9 cellular contexts compared by ENCODE assay signal in the genomic region with DNA sequence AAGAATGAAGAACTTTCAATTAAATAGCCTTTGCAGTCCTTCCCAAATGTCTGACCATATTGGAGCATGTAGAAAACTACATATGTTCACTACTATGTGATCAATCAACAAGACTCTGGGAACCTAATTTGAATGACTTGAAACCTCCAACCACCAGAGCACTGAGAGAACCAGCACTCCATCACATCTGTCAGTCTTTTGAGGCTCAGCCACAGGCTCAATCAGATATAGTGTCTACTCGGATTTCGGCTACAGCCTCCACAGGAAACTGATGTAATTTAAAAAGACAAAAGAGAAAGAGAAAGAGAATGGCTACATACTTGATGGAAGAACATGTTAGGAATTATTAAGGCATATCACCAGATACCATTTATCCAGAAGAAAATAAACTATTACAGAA.
DNase-seq lines count a peak whose midpoint lies in the region; ATAC-seq, FAIRE-seq and TF ChIP-seq lines count a peak whose summit lies in the region.
"Had no signal": no experiment of that assay in that cellular context is flagged by ENCODE, and none has a peak within 500 bp of the region (broad histone marks: within the 10 kb centered on the region; RNA-seq: fewer than 3 reads in every experiment).

No MANE protein-coding gene starts in this region.

- peak overlapping the region; percentile 1 for H3K27ac Mint-ChIP-seq in astrocyte (ENCODE audit: unreplicated experiment)
- H3K27ac Mint-ChIP-seq in endothelial cell (ENCODE audit: unreplicated experiment): no peak overlapping the region

- TF ChIP-seq CTCF in astrocyte (IDR thresholded peaks at IDR 0.05; ENCODE audit: insufficient read depth, low read depth, low read length) (no peak), mammary epithelial cell (conservative IDR thresholded peaks at IDR 0.05 in 1 of 2, IDR thresholded peaks at IDR 0.05 in 1 of 2; ENCODE audit: extremely low read depth in 1 of 2, insufficient read depth in 1 of 2, low read depth in 1 of 2, low read length in 2 of 2) (no peak), endothelial cell (IDR thresholded peaks at IDR 0.05; ENCODE audit: unreplicated experiment) (no peak)

- peaks cover 3% of the 10 kb centered on the region for H3K27me3 ChIP-seq in astrocyte (ENCODE audit: insufficient read depth, low read length)
- no peaks in the 10 kb centered on the region for H3K27me3 ChIP-seq in mammary epithelial cell (ENCODE audit: insufficient read depth, low read length)
- H3K27me3 ChIP-seq: dorsolateral prefrontal cortex had no signal

- CTCF ChIA-PET in mammary epithelial cell (lab: Charles Lee; ENCODE audit: low non-redundant PET): no interaction called here

- H2AFZ ChIP-seq in astrocyte (ENCODE audit: low read depth, low read length): no peak overlapping the region
- no peak overlapping the region for H2AFZ ChIP-seq in mammary epithelial cell (ENCODE audit: low read depth, low read length)

- H3K9ac ChIP-seq in astrocyte (ENCODE audit: low read length): no peak overlapping the region
- no peak overlapping the region for H3K9ac ChIP-seq in mammary epithelial cell (ENCODE audit: insufficient read depth, low read length)

- ATAC-seq in GM18867 (IDR thresholded peaks at IDR 0.05; ENCODE audit: unreplicated experiment) (peak; percentile 51), GM21528 (IDR thresholded peaks at IDR 0.05; ENCODE audit: low FRiP score, unreplicated experiment) (peak; percentile 45), HG03442 (IDR thresholded peaks at IDR 0.05; ENCODE audit: unreplicated experiment) (peak; percentile 30)

- H3K4me3 ChIP-seq in astrocyte (ENCODE audit: insufficient read depth, low read depth, low read length): no peak overlapping the region
- no peak overlapping the region for H3K4me3 ChIP-seq in mammary epithelial cell (replicated peaks in 1 of 3; ENCODE audit: insufficient read depth in 1 of 3, low read depth in 2 of 3, low read length in 3 of 3)
- H3K4me3 ChIP-seq: dorsolateral prefrontal cortex had no signal

- H3K4me2 ChIP-seq in astrocyte (ENCODE audit: low read length) (no peak overlapping the region), mammary epithelial cell (ENCODE audit: insufficient read depth, low read depth, low read length) (no peak overlapping the region)

- H3K36me3 Mint-ChIP-seq in astrocyte (ENCODE audit: low read depth, unreplicated experiment): no peaks in the 10 kb centered on the region
- H3K36me3 Mint-ChIP-seq in endothelial cell (ENCODE audit: low read depth, unreplicated experiment): no peaks in the 10 kb centered on the region

- peaks cover 9% of the 10 kb centered on the region for H3K4me1 Mint-ChIP-seq in astrocyte (ENCODE audit: low read depth, unreplicated experiment)
- H3K4me1 Mint-ChIP-seq in endothelial cell (ENCODE audit: unreplicated experiment): no peaks in the 10 kb centered on the region

- H3K4me1 ChIP-seq in astrocyte (ENCODE audit: insufficient read depth, low read length) (no peaks in the 10 kb centered on the region), mammary epithelial cell (ENCODE audit: insufficient read depth, low read length) (peaks cover 18% of the 10 kb centered on the region)

- in situ Hi-C loops in ACHN (cut with HindIII; ENCODE audit: low pct_ligation_motif_present, low pct_unique_long_range_greater_than_20kb, low sequenced_read_pairs) (no loop called here), mammary epithelial cell (cut with MboI; ENCODE audit: low sequenced_read_pairs in 2 of 2) (no loop called here)

- H3K9me3 Mint-ChIP-seq in astrocyte (ENCODE audit: unreplicated experiment) (no peaks in the 10 kb centered on the region), endothelial cell (ENCODE audit: unreplicated experiment) (no peaks in the 10 kb centered on the region)

- no TSS peak for BruUV-seq in mammary epithelial cell (replicated peaks; lab: Mats Ljungman, UMichigan)

- no peak overlapping the region for H3K4me3 Mint-ChIP-seq in astrocyte (ENCODE audit: unreplicated experiment)
- H3K4me3 Mint-ChIP-seq in endothelial cell (ENCODE audit: unreplicated experiment): no peak overlapping the region

- 96% methylated on average over 2 of the region's 2 CpGs for WGBS in mammary epithelial cell (ENCODE audit: low coverage, missing lambda C conversion rate)

- intact Hi-C loops in mammary epithelial cell (cut with micrococcal nuclease): no loop called here

- H3K27me3 Mint-ChIP-seq in astrocyte (ENCODE audit: low read depth, unreplicated experiment): peaks cover 6% of the 10 kb centered on the region
- H3K27me3 Mint-ChIP-seq in endothelial cell (ENCODE audit: unreplicated experiment): no peaks in the 10 kb centered on the region

- no peak for FAIRE-seq in astrocyte (lab: Jason Lieb, UNC)

- H4K20me1 ChIP-seq in astrocyte (ENCODE audit: insufficient read depth, low read length): no peaks in the 10 kb centered on the region
- H4K20me1 ChIP-seq in mammary epithelial cell (ENCODE audit: insufficient read depth, low read length): no peaks in the 10 kb centered on the region

- dilution Hi-C loops in mammary epithelial cell (cut with HindIII; ENCODE audit: low sequenced_read_pairs): no loop called here

- DNase-seq in astrocyte (ENCODE audit: low read depth): no peak
- no peak for DNase-seq in islet precursor cell
- DNase-seq in ACHN: no peak
- no peak for DNase-seq in mammary epithelial cell
- DNase-seq in endothelial cell (ENCODE audit: low spot score): no peak
- DNase-seq: dorsolateral prefrontal cortex had no signal

- no peaks in the 10 kb centered on the region for H3K79me2 ChIP-seq in astrocyte (ENCODE audit: insufficient read depth, low read length)
- no peaks in the 10 kb centered on the region for H3K79me2 ChIP-seq in mammary epithelial cell (ENCODE audit: insufficient read depth, low read length)

- no peak overlapping the region for H3K27ac ChIP-seq in astrocyte (ENCODE audit: low read depth, low read length)
- H3K27ac ChIP-seq in mammary epithelial cell (ENCODE audit: insufficient read depth, low read depth, low read length): no peak overlapping the region
- H3K27ac ChIP-seq: dorsolateral prefrontal cortex had no signal

- H3K36me3 ChIP-seq in astrocyte (ENCODE audit: insufficient read depth, low read length): no peaks in the 10 kb centered on the region
- no peaks in the 10 kb centered on the region for H3K36me3 ChIP-seq in mammary epithelial cell (ENCODE audit: insufficient read depth, low read length)

- no peaks in the 10 kb centered on the region for H3K9me3 ChIP-seq in astrocyte (ENCODE audit: insufficient read depth, low read depth, low read length)
- no peaks in the 10 kb centered on the region for H3K9me3 ChIP-seq in mammary epithelial cell (replicated peaks; ENCODE audit: insufficient read depth, low read length)
